Comparison of ENCODE assay signal across 26 cellular contexts in genomic region chr10:101614957-101615759, GRCh38. TPM values are rescaled to one million over a fixed set of nuclear protein-coding genes. Genes with fewer than 3 reads are reported as not detected.
DNase-seq lines count a peak whose midpoint lies in the region; ATAC-seq and TF ChIP-seq lines count a peak whose summit lies in the region.
"Had no signal": no experiment of that assay in that cellular context is flagged by ENCODE, and none has a peak within 500 bp of the region (broad histone marks: within the 10 kb centered on the region; RNA-seq: fewer than 3 reads in every experiment).

No MANE protein-coding gene starts in this region.

- WGBS in endodermal cell (ENCODE audit: insufficient coverage in 1 of 2, insufficient read length in 1 of 2), 2 experiments = 40 to 73% methylated on average over 3 to 11 of the region's 11 CpGs

- H3K4me1 ChIP-seq in NT2/D1 (ENCODE audit: insufficient read depth, insufficient read length) = peaks cover 17% of the 10 kb centered on the region
- H3K4me1 ChIP-seq in endodermal cell (ENCODE audit: control insufficient read depth, insufficient read depth, low read length) = peaks cover 41% of the 10 kb centered on the region
- H3K4me1 ChIP-seq: lower lobe of right lung, upper lobe of right lung had no signal

- H3K4me1 Mint-ChIP-seq in endodermal cell (peaks cover 43% of the 10 kb centered on the region), osteocyte (ENCODE audit: unreplicated experiment) (peaks cover 7% of the 10 kb centered on the region)

- peak; percentile 40 for TF ChIP-seq CTCF in endodermal cell (conservative IDR thresholded peaks at IDR 0.05)
- no peak for TF ChIP-seq CTCF in osteocyte (IDR thresholded peaks at IDR 0.05)

- ATAC-seq in GM18907 (IDR thresholded peaks at IDR 0.05; ENCODE audit: unreplicated experiment) (no peak), HG02798 (IDR thresholded peaks at IDR 0.05; ENCODE audit: poor library complexity, unreplicated experiment) (no peak)
- ATAC-seq: activated CD4-positive, CD25-positive, alpha-beta regulatory T cell treated with anti-CD3 and anti-CD28 coated beads, Interleukin-2, amount 50 U/mL, for 24 hours; activated CD8-positive, alpha-beta T cell treated with anti-CD3 and anti-CD28 coated beads for 36 hours; GM12878; lower lobe of right lung; right cardiac atrium; upper lobe of right lung had no signal

- peak; percentile 32 for DNase-seq in DMS 273 (lab: John Stamatoyannopoulos, UW; ENCODE audit: unreplicated experiment)
- DNase-seq in DMS 273 treated with DMSO at 0.1 percent for 48 hours (lab: John Stamatoyannopoulos, UW) = no peak
- no peak for DNase-seq in NT2/D1 (ENCODE audit: low read depth, low spot score)
- DNase-seq in endodermal cell = peak; percentile 76
- DNase-seq in osteocyte (ENCODE audit: extremely low spot score, unreplicated experiment) = no peak
- DNase-seq in activated CD4-positive, alpha-beta T cell treated with anti-CD3 and anti-CD28 coated beads, Interleukin-2, amount 50 U/mL, for 4 hours = no peak
- DNase-seq: activated CD8-positive, alpha-beta T cell treated with anti-CD3 and anti-CD28 coated beads for 36 hours; activated effector memory CD4-positive, alpha-beta T cell treated with Interleukin-2 at 50 U/mL for 16 hours; CD4-positive, CD25-positive, alpha-beta regulatory T cell; lower lobe of right lung; NCI-H1417 treated with DMSO at 0.1 percent for 48 hours; NCI-H2081; NCI-H2227 treated with DMSO at 0.1 percent for 48 hours; NCI-H526 treated with DMSO at 0.1 percent for 48 hours; right cardiac atrium; RPMI8226; stimulated activated CD4-positive, alpha-beta T cell treated with anti-CD3 and anti-CD28 coated beads, Interleukin-4, amount 100 ng/mL, for 1 hour; T-helper 1 cell; upper lobe of right lung had no signal

- H3K36me3 ChIP-seq in NT2/D1 (ENCODE audit: insufficient read depth, insufficient read length, low read length) = peaks cover 19% of the 10 kb centered on the region
- peaks cover 40% of the 10 kb centered on the region for H3K36me3 ChIP-seq in endodermal cell (ENCODE audit: control insufficient read depth, insufficient read depth, low read length)

- peaks cover 32% of the 10 kb centered on the region for H3K36me3 Mint-ChIP-seq in endodermal cell (ENCODE audit: low read depth)
- H3K36me3 Mint-ChIP-seq in osteocyte (ENCODE audit: unreplicated experiment) = peaks cover 17% of the 10 kb centered on the region

- H3K4me3 ChIP-seq in NT2/D1 (ENCODE audit: insufficient read length, low read depth) = no peak overlapping the region
- no peak overlapping the region for H3K4me3 ChIP-seq in endodermal cell (ENCODE audit: low read length)
- H3K4me3 ChIP-seq: GM12878, lower lobe of right lung, upper lobe of right lung had no signal

- no peak overlapping the region for H3K27ac ChIP-seq in endodermal cell (ENCODE audit: low read depth, low read length)
- H3K27ac ChIP-seq: 22Rv1, epithelial cell of prostate, lower lobe of right lung, upper lobe of right lung had no signal

- H3K27ac Mint-ChIP-seq in endodermal cell (peak overlapping the region; percentile 64), osteocyte (ENCODE audit: unreplicated experiment) (peak overlapping the region; percentile 27)
- H3K27ac Mint-ChIP-seq: activated CD8-positive, alpha-beta T cell treated with anti-CD3 and anti-CD28 coated beads for 36 hours; nephron had no signal

- peak overlapping the region; percentile 32 for H3K9ac ChIP-seq in NT2/D1 (ENCODE audit: insufficient read length, low read depth)
- H3K9ac ChIP-seq in endodermal cell (ENCODE audit: extremely low read depth, low read length, poor library complexity, severe bottlenecking) = no peak overlapping the region

- H3K9me3 Mint-ChIP-seq in endodermal cell = no peaks in the 10 kb centered on the region
- H3K9me3 Mint-ChIP-seq in osteocyte (ENCODE audit: unreplicated experiment) = no peaks in the 10 kb centered on the region
- H3K9me3 Mint-ChIP-seq: activated CD8-positive, alpha-beta T cell treated with anti-CD3 and anti-CD28 coated beads for 36 hours; CD4-positive, CD25-positive, alpha-beta regulatory T cell; nephron had no signal

- H3K27me3 ChIP-seq in NT2/D1 (ENCODE audit: insufficient read depth, insufficient read length) = no peaks in the 10 kb centered on the region
- H3K27me3 ChIP-seq in endodermal cell (ENCODE audit: control insufficient read depth, insufficient read depth, low read length, poor library complexity, severe bottlenecking) = no peaks in the 10 kb centered on the region
- H3K27me3 ChIP-seq: upper lobe of right lung had no signal

- no peaks in the 10 kb centered on the region for H3K27me3 Mint-ChIP-seq in endodermal cell (ENCODE audit: insufficient read depth)
- no peaks in the 10 kb centered on the region for H3K27me3 Mint-ChIP-seq in osteocyte (ENCODE audit: unreplicated experiment)
- H3K27me3 Mint-ChIP-seq: activated CD8-positive, alpha-beta T cell treated with anti-CD3 and anti-CD28 coated beads for 36 hours; CD4-positive, CD25-positive, alpha-beta regulatory T cell had no signal

- H3K9me3 ChIP-seq in NT2/D1 (ENCODE audit: insufficient read depth, low read length) (no peaks in the 10 kb centered on the region), endodermal cell (ENCODE audit: control insufficient read depth, low read length) (no peaks in the 10 kb centered on the region)
- H3K9me3 ChIP-seq: lower lobe of right lung, upper lobe of right lung had no signal

- no peak overlapping the region for H3K4me3 Mint-ChIP-seq in endodermal cell
- no peak overlapping the region for H3K4me3 Mint-ChIP-seq in osteocyte (ENCODE audit: unreplicated experiment)
- H3K4me3 Mint-ChIP-seq: activated CD8-positive, alpha-beta T cell treated with anti-CD3 and anti-CD28 coated beads for 36 hours; CD4-positive, CD25-positive, alpha-beta regulatory T cell; nephron had no signal

RNA-seq across cellular contexts. Expression of gene DPCD, which starts 27.0 kb away (rescaled TPM):
- total RNA-seq in endodermal cell (10 to 100 TPM; 33.3 to 52.0 TPM), osteocyte (14.9 and 15.3 TPM in 2 replicates)
- 43.1 TPM for polyA plus RNA-seq in endodermal cell (2013, experiment 1 of 2)
- polyA plus RNA-seq in endodermal cell (2013, experiment 2 of 2) = 46.7 TPM
- total RNA-seq: CD4-positive, CD25-positive, alpha-beta regulatory T cell had no signal

RNA-seq across cellular contexts. Expression of gene POLL, which starts 27.1 kb away (rescaled TPM):
- total RNA-seq in endodermal cell = 10 to 100 TPM; 51.8 to 59.3 TPM
- 39.0 TPM for polyA plus RNA-seq in endodermal cell (2013, experiment 1 of 2)
- 28.8 TPM for polyA plus RNA-seq in endodermal cell (2013, experiment 2 of 2)
- total RNA-seq in osteocyte = 35.0 and 36.8 TPM in 2 replicates

Comparison
In these comparisons a context has a peak if more than half of its experiments do, and no peak if none do; other contexts are left out.
1. DNase-seq: peak in DMS 273 (single experiment) and endodermal cell (single experiment); none in DMS 273 treated with DMSO at 0.1 percent for 48 hours (single experiment), NT2/D1 (single experiment), osteocyte (single experiment) and activated CD4-positive, alpha-beta T cell treated with anti-CD3 and anti-CD28 coated beads, Interleukin-2, amount 50 U/mL, for 4 hours (0 of 2).